8 cellular contexts compared by ENCODE assay signal in the genomic region with DNA sequence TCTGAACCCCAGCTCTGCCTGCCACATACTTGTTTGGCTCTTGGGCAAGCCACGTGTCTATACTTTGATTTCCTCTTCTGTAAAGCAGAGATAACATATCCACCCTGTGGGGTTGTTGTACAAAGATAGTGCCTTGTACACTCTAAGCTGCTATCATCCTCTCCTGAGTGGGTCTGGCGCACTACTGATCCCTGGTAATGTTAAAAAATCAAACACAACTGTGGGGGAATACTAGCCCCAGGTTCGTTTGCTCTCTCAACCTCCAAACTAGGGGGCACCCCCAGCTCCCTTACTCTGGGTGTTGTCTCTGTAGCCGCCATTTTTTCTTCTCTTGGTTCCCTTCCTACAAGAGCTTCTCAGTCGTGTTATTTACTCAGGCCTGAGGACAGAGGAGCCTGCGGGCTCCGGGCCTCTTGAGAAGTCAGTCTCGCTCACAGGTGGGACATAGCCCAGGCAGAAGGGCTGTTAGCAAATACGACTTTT. TPM values are rescaled to one million over a fixed set of nuclear protein-coding genes. Genes with fewer than 3 reads are reported as not detected.
DNase-seq lines count a peak whose midpoint lies in the region; ATAC-seq and TF ChIP-seq lines count a peak whose summit lies in the region.

No MANE protein-coding gene starts in this region.

- no peaks in the 10 kb centered on the region for H3K9me3 ChIP-seq in BLaER1 treated with 17β-estradiol and CSF1 and Interleukin-3, amounts not matched to agents 10 nM and 100 nM (replicated peaks in 1 of 11)
- no peaks in the 10 kb centered on the region for H3K9me3 ChIP-seq in naive thymus-derived CD4-positive, alpha-beta T cell (ENCODE audit: control insufficient read depth in 2 of 3, low read length in 3 of 3)

- peak overlapping the region; percentile 79 to 91 (median 86) for H3K4me3 Mint-ChIP-seq in naive thymus-derived CD4-positive, alpha-beta T cell

- ATAC-seq in naive thymus-derived CD4-positive, alpha-beta T cell = no peak
- no peak for ATAC-seq in HG02763 (IDR thresholded peaks at IDR 0.05; ENCODE audit: unreplicated experiment)
- no peak for ATAC-seq in GM19452 (IDR thresholded peaks at IDR 0.05; ENCODE audit: unreplicated experiment)

- DNase-seq in Kasumi-1 (lab: John Stamatoyannopoulos, UW) (peak; percentile 64 to 67), brain microvascular endothelial cell (no peak), NCI-H2107 treated with DMSO at 0.1 percent for 48 hours (lab: John Stamatoyannopoulos, UW; ENCODE audit: unreplicated experiment) (no peak)
- peak in 6 of 9 donors; percentile 27 to 52 (median 44) for DNase-seq in naive thymus-derived CD4-positive, alpha-beta T cell
- no peak for DNase-seq in NK-92 treated with Interleukin-12 subunit alpha and Interleukin-12 subunit beta, amount 100 ng/mL, for 24 hours (lab: John Stamatoyannopoulos, UW)

- H3K4me1 Mint-ChIP-seq in naive thymus-derived CD4-positive, alpha-beta T cell = peaks cover 14 to 34% (median 20%) of the 10 kb centered on the region in 7 donors

- in situ Hi-C loops in brain microvascular endothelial cell (cut with HindIII; ENCODE audit: low pct_ligation_motif_present, low sequenced_read_pairs) = no loop called here

- no peak for TF ChIP-seq CTCF in brain microvascular endothelial cell (IDR thresholded peaks at IDR 0.05; ENCODE audit: low read depth, low read length, missing control alignments)

- H4K20me1 ChIP-seq in BLaER1 treated with 17β-estradiol and CSF1 and Interleukin-3, amounts not matched to agents 10 nM and 100 nM = peaks cover 0 to 7% (median 0%) of the 10 kb centered on the region in 11 experiments; a peak in 3 of 22 replicates

- intact Hi-C loops in naive thymus-derived CD4-positive, alpha-beta T cell (cut with micrococcal nuclease) = loop anchor here (1.0 to 10.0 kb wide), 7 partner anchors 9 to 1033 kb away; a partner anchor contains a TSS

- peak overlapping the region; percentile 67 to 95 (median 90) for H3K27ac Mint-ChIP-seq in naive thymus-derived CD4-positive, alpha-beta T cell

- H3K4me3 ChIP-seq in BLaER1 treated with 17β-estradiol and CSF1 and Interleukin-3, amounts not matched to agents 10 nM and 100 nM = peak overlapping the region; percentile 69 to 85 (median 74)
- H3K4me3 ChIP-seq in brain microvascular endothelial cell (ENCODE audit: low read depth, low read length) = peak overlapping the region; percentile 74
- peak overlapping the region; percentile 77 for H3K4me3 ChIP-seq in naive thymus-derived CD4-positive, alpha-beta T cell (ENCODE audit: low read length)

- peak overlapping the region; percentile 84 to 98 (median 92) for H3K4me2 ChIP-seq in BLaER1 treated with 17β-estradiol and CSF1 and Interleukin-3, amounts not matched to agents 10 nM and 100 nM

- H3K27me3 ChIP-seq in BLaER1 treated with 17β-estradiol and CSF1 and Interleukin-3, amounts not matched to agents 10 nM and 100 nM = no peaks in the 10 kb centered on the region
- H3K27me3 ChIP-seq in brain microvascular endothelial cell (replicated peaks) = no peaks in the 10 kb centered on the region
- no peaks in the 10 kb centered on the region for H3K27me3 ChIP-seq in naive thymus-derived CD4-positive, alpha-beta T cell (ENCODE audit: control insufficient read depth in 2 of 2, insufficient read depth in 2 of 2, low read length in 2 of 2)

- H3K36me3 Mint-ChIP-seq in naive thymus-derived CD4-positive, alpha-beta T cell = peaks cover 5 to 21% (median 13%) of the 10 kb centered on the region in 5 donors

- CTCF ChIA-PET in naive thymus-derived CD4-positive, alpha-beta T cell (lab: Charles Lee) = interaction anchor here (0.7 to 1.3 kb wide), 4 partner anchors 9 to 393 kb away, joined by 3 to 7 read pairs (median 4); no protein-coding TSS in a partner anchor

- H3K36me3 ChIP-seq in BLaER1 treated with 17β-estradiol and CSF1 and Interleukin-3, amounts not matched to agents 10 nM and 100 nM = peaks cover 37 to 45% (median 43%) of the 10 kb centered on the region in 11 experiments
- H3K36me3 ChIP-seq in brain microvascular endothelial cell (replicated peaks) = peaks cover 18% of the 10 kb centered on the region
- H3K36me3 ChIP-seq in naive thymus-derived CD4-positive, alpha-beta T cell (ENCODE audit: control insufficient read depth in 2 of 3, insufficient read depth in 3 of 3, low read length in 3 of 3) = peaks cover 15 to 44% (median 20%) of the 10 kb centered on the region in 3 experiments

- no peaks in the 10 kb centered on the region for H3K9me3 Mint-ChIP-seq in naive thymus-derived CD4-positive, alpha-beta T cell

- H3K27me3 Mint-ChIP-seq in naive thymus-derived CD4-positive, alpha-beta T cell = peaks cover 0 to 4% (median 0%) of the 10 kb centered on the region in 5 donors

- POLR2A ChIA-PET in naive thymus-derived CD4-positive, alpha-beta T cell (lab: Charles Lee) = interaction anchor here (0.6 to 4.3 kb wide), 20 partner anchors 9 to 1166 kb away, joined by 3 to 53 read pairs (median 3); a partner anchor contains a TSS

- H3K4me1 ChIP-seq in BLaER1 treated with 17β-estradiol and CSF1 and Interleukin-3, amounts not matched to agents 10 nM and 100 nM = peaks cover 37 to 81% (median 72%) of the 10 kb centered on the region in 10 experiments
- H3K4me1 ChIP-seq in naive thymus-derived CD4-positive, alpha-beta T cell (ENCODE audit: control insufficient read depth in 2 of 2, insufficient read depth in 2 of 2, low read length in 2 of 2) = peaks cover 15 to 16% of the 10 kb centered on the region in 2 donors

- H3K9ac ChIP-seq in BLaER1 treated with 17β-estradiol and CSF1 and Interleukin-3, amounts not matched to agents 10 nM and 100 nM = peak overlapping the region; percentile 77 to 91 (median 85); a peak in 20 of 22 replicates

- peak overlapping the region; percentile 81 to 94 (median 86) for H3K27ac ChIP-seq in BLaER1 treated with 17β-estradiol and CSF1 and Interleukin-3, amounts not matched to agents 10 nM and 100 nM
- H3K27ac ChIP-seq in brain microvascular endothelial cell = no peak overlapping the region
- peak overlapping the region; percentile 90 for H3K27ac ChIP-seq in naive thymus-derived CD4-positive, alpha-beta T cell (ENCODE audit: low read depth, low read length)

RNA-seq across cellular contexts. Expression of a gene that starts 1.0 kb away (rescaled TPM):
- 10 to 100 TPM; 33.9 to 77.1 (median 48.9) TPM for total RNA-seq in naive thymus-derived CD4-positive, alpha-beta T cell
- polyA plus RNA-seq in naive thymus-derived CD4-positive, alpha-beta T cell = 10 to 100 TPM; 18.2 to 20.4 TPM

RNA-seq across cellular contexts. Expression of a gene that starts 15.9 kb away (rescaled TPM):
- total RNA-seq in naive thymus-derived CD4-positive, alpha-beta T cell = 1 to 10 TPM in 4 of 5 experiments, under 1 TPM in 1; 0.73 to 3.1 (median 1.8) TPM
- not detected for polyA plus RNA-seq in naive thymus-derived CD4-positive, alpha-beta T cell

RNA-seq across cellular contexts. Expression of a gene that starts 22.8 kb away (rescaled TPM):
- total RNA-seq in naive thymus-derived CD4-positive, alpha-beta T cell = 10 to 100 TPM in 4 of 5 experiments, 1 to 10 TPM in 1; 7.7 to 33.1 (median 27.5) TPM
- 10 to 100 TPM in 1 of 2 donors, 1 to 10 TPM in 1; 3.0 to 13.5 TPM for polyA plus RNA-seq in naive thymus-derived CD4-positive, alpha-beta T cell

RNA-seq across cellular contexts. Expression of a gene that starts 36.8 kb away (rescaled TPM):
- total RNA-seq in naive thymus-derived CD4-positive, alpha-beta T cell = 100 to 1,000 TPM; 112 to 182 (median 164) TPM
- 100 to 1,000 TPM; 171 to 217 TPM for polyA plus RNA-seq in naive thymus-derived CD4-positive, alpha-beta T cell

RNA-seq across cellular contexts. Expression of a gene that starts 42.0 kb away (rescaled TPM):
- 100 to 1,000 TPM in 1 of 5 experiments, 10 to 100 TPM in 4; 55.1 to 118 (median 69.2) TPM for total RNA-seq in naive thymus-derived CD4-positive, alpha-beta T cell
- 10 to 100 TPM; 78.1 to 94.8 TPM for polyA plus RNA-seq in naive thymus-derived CD4-positive, alpha-beta T cell

Comparison
In these comparisons a context has a peak if more than half of its experiments do, and no peak if none do; other contexts are left out.
1. DNase-seq: peak in Kasumi-1 (2 of 2) and naive thymus-derived CD4-positive, alpha-beta T cell (6 of 9); none in brain microvascular endothelial cell (single experiment), NK-92 treated with Interleukin-12 subunit alpha and Interleukin-12 subunit beta, amount 100 ng/mL, for 24 hours (single experiment) and NCI-H2107 treated with DMSO at 0.1 percent for 48 hours (single experiment).
2. Peak in every context shown above with its lines, with median percentiles within 50 percentile points of each other: H3K4me3 ChIP-seq.